8 cellular contexts compared by ENCODE assay signal in genomic region chr19:36009220-36009619, GRCh38. TPM values are rescaled to one million over a fixed set of nuclear protein-coding genes. Genes with fewer than 3 reads are reported as not detected.
A peak's percentile ranks its signal among the peaks of the same experiment; 100 is the strongest.
DNase-seq lines count a peak whose midpoint lies in the region; ATAC-seq and TF ChIP-seq lines count a peak whose summit lies in the region.

No MANE protein-coding gene starts in this region.

- DNase-seq in GM13976 (ENCODE audit: low spot score) (peak; percentile 86), NCI-H748 treated with DMSO at 0.1 percent for 48 hours (lab: John Stamatoyannopoulos, UW) (peak; percentile 25), fibroblast of the conjunctiva (ENCODE audit: low read depth) (peak; percentile 22), vagina (ENCODE audit: extremely low spot score in 2 of 2) (no peak), GDM1 (lab: John Stamatoyannopoulos, UW) (no peak)
- DNase-seq in activated T-helper 2 cell treated with anti-CD3 and anti-CD28 coated beads, Interferon-gamma antibody, Interleukin-2, Interleukin-4, amounts not matched to agents 10 μg/mL and 5 μg/mL and 100 μg/mL, durations not matched to agents 14 hours and 24 hours and 36 hours (ENCODE audit: low spot score) = peak; percentile 51

- no peaks in the 10 kb centered on the region for H3K9me3 Mint-ChIP-seq in activated T-helper 2 cell treated with anti-CD3 and anti-CD28 coated beads, Interferon-gamma antibody, Interleukin-2, Interleukin-4, amounts not matched to agents 10 μg/mL and 5 μg/mL and 100 μg/mL, durations not matched to agents 14 hours and 24 hours and 36 hours
- H3K9me3 Mint-ChIP-seq in nephron = no peaks in the 10 kb centered on the region

- no peak overlapping the region for H3K27ac Mint-ChIP-seq in activated T-helper 2 cell treated with anti-CD3 and anti-CD28 coated beads, Interferon-gamma antibody, Interleukin-2, Interleukin-4, amounts not matched to agents 10 μg/mL and 5 μg/mL and 100 μg/mL, durations not matched to agents 14 hours and 24 hours and 36 hours
- peak overlapping the region in 1 of 3 experiments; percentile 57 for H3K27ac Mint-ChIP-seq in nephron

- peak overlapping the region; percentile 53 for H3K27ac ChIP-seq in vagina

- in situ Hi-C loops in GM13976 (cut with MboI; ENCODE audit: low sequenced_read_pairs, unreplicated experiment) = no loop called here

- peak overlapping the region; percentile 43 to 49 for H3K4me3 ChIP-seq in vagina

- H3K4me1 Mint-ChIP-seq in activated T-helper 2 cell treated with anti-CD3 and anti-CD28 coated beads, Interferon-gamma antibody, Interleukin-2, Interleukin-4, amounts not matched to agents 10 μg/mL and 5 μg/mL and 100 μg/mL, durations not matched to agents 14 hours and 24 hours and 36 hours (ENCODE audit: low read depth) = peaks cover 22% of the 10 kb centered on the region
- H3K4me1 Mint-ChIP-seq in nephron = peaks cover 20% of the 10 kb centered on the region

- TF ChIP-seq CTCF in GM13976 (IDR thresholded peaks at IDR 0.05; ENCODE audit: borderline replicate concordance, control extremely low read depth, extremely low read depth, insufficient read depth, missing control alignments) = no peak
- no peak for TF ChIP-seq CTCF in nephron (IDR thresholded peaks at IDR 0.05; ENCODE audit: unreplicated experiment in 3 of 3)
- TF ChIP-seq CTCF in vagina (IDR thresholded peaks at IDR 0.05) = no peak

- no peak for TF ChIP-seq POLR2A in vagina (IDR thresholded peaks at IDR 0.05)

- no peak for ATAC-seq in HG03097 (IDR thresholded peaks at IDR 0.05; ENCODE audit: low FRiP score, unreplicated experiment)

- intact Hi-C loops in activated T-helper 2 cell treated with anti-CD3 and anti-CD28 coated beads, Interferon-gamma antibody, Interleukin-2, Interleukin-4, amounts not matched to agents 10 μg/mL and 5 μg/mL and 100 μg/mL, durations not matched to agents 14 hours and 24 hours and 36 hours (cut with micrococcal nuclease) = no loop called here
- intact Hi-C loops in vagina (cut with DNase I) = no loop called here

- no peaks in the 10 kb centered on the region for H3K27me3 ChIP-seq in vagina

- H3K36me3 Mint-ChIP-seq in activated T-helper 2 cell treated with anti-CD3 and anti-CD28 coated beads, Interferon-gamma antibody, Interleukin-2, Interleukin-4, amounts not matched to agents 10 μg/mL and 5 μg/mL and 100 μg/mL, durations not matched to agents 14 hours and 24 hours and 36 hours (ENCODE audit: low read depth) = peaks cover 5% of the 10 kb centered on the region
- H3K36me3 Mint-ChIP-seq in nephron (ENCODE audit: low read depth) = peaks cover 8% of the 10 kb centered on the region

- H3K36me3 ChIP-seq in vagina = no peaks in the 10 kb centered on the region

- H3K27me3 Mint-ChIP-seq in activated T-helper 2 cell treated with anti-CD3 and anti-CD28 coated beads, Interferon-gamma antibody, Interleukin-2, Interleukin-4, amounts not matched to agents 10 μg/mL and 5 μg/mL and 100 μg/mL, durations not matched to agents 14 hours and 24 hours and 36 hours (ENCODE audit: low read depth) = no peaks in the 10 kb centered on the region
- peaks cover 16% of the 10 kb centered on the region for H3K27me3 Mint-ChIP-seq in nephron (ENCODE audit: low read depth)

- H3K4me1 ChIP-seq in vagina = peaks cover 26% of the 10 kb centered on the region

- H3K9me3 ChIP-seq in vagina = no peaks in the 10 kb centered on the region

- peak overlapping the region; percentile 64 for H3K4me3 Mint-ChIP-seq in activated T-helper 2 cell treated with anti-CD3 and anti-CD28 coated beads, Interferon-gamma antibody, Interleukin-2, Interleukin-4, amounts not matched to agents 10 μg/mL and 5 μg/mL and 100 μg/mL, durations not matched to agents 14 hours and 24 hours and 36 hours (ENCODE audit: low read depth)
- peak overlapping the region; percentile 76 to 82 (median 79) for H3K4me3 Mint-ChIP-seq in nephron

RNA-seq across cellular contexts. Expression of gene SYNE4, which starts 0.6 kb away (rescaled TPM):
- total RNA-seq in activated T-helper 2 cell treated with anti-CD3 and anti-CD28 coated beads, Interferon-gamma antibody, Interleukin-2, Interleukin-4, amounts not matched to agents 10 μg/mL and 5 μg/mL and 100 μg/mL, durations not matched to agents 14 hours and 24 hours and 36 hours = 1.9 and 2.6 TPM in 2 replicates
- total RNA-seq in vagina = 2.0 TPM

RNA-seq across cellular contexts. Expression of gene ALKBH6, which starts 4.8 kb away (rescaled TPM):
- 49.9 and 54.3 TPM in 2 replicates for total RNA-seq in activated T-helper 2 cell treated with anti-CD3 and anti-CD28 coated beads, Interferon-gamma antibody, Interleukin-2, Interleukin-4, amounts not matched to agents 10 μg/mL and 5 μg/mL and 100 μg/mL, durations not matched to agents 14 hours and 24 hours and 36 hours
- 21.9 TPM for total RNA-seq in vagina

RNA-seq across cellular contexts. Expression of gene SDHAF1, which starts 14.2 kb away (rescaled TPM):
- 20.0 and 20.8 TPM in 2 replicates for total RNA-seq in activated T-helper 2 cell treated with anti-CD3 and anti-CD28 coated beads, Interferon-gamma antibody, Interleukin-2, Interleukin-4, amounts not matched to agents 10 μg/mL and 5 μg/mL and 100 μg/mL, durations not matched to agents 14 hours and 24 hours and 36 hours
- total RNA-seq in vagina = 46.9 TPM

RNA-seq across cellular contexts. Expression of gene CLIP3, which starts 23.5 kb away (rescaled TPM):
- 1.9 and 2.4 TPM in 2 replicates for total RNA-seq in activated T-helper 2 cell treated with anti-CD3 and anti-CD28 coated beads, Interferon-gamma antibody, Interleukin-2, Interleukin-4, amounts not matched to agents 10 μg/mL and 5 μg/mL and 100 μg/mL, durations not matched to agents 14 hours and 24 hours and 36 hours
- 31.9 TPM for total RNA-seq in vagina

RNA-seq across cellular contexts. Expression of gene THAP8, which starts 44.9 kb away (rescaled TPM):
- total RNA-seq in activated T-helper 2 cell treated with anti-CD3 and anti-CD28 coated beads, Interferon-gamma antibody, Interleukin-2, Interleukin-4, amounts not matched to agents 10 μg/mL and 5 μg/mL and 100 μg/mL, durations not matched to agents 14 hours and 24 hours and 36 hours = 1.8 and 2.2 TPM in 2 replicates
- 12.0 TPM for total RNA-seq in vagina

Comparison
In these comparisons a context has a peak if more than half of its experiments do, and no peak if none do; other contexts are left out.
1. DNase-seq: peak in GM13976 (single experiment), NCI-H748 treated with DMSO at 0.1 percent for 48 hours (single experiment), activated T-helper 2 cell treated with anti-CD3 and anti-CD28 coated beads, Interferon-gamma antibody, Interleukin-2, Interleukin-4, amounts not matched to agents 10 μg/mL and 5 μg/mL and 100 μg/mL, durations not matched to agents 14 hours and 24 hours and 36 hours (single experiment) and fibroblast of the conjunctiva (single experiment); none in vagina (0 of 2) and GDM1 (single experiment).